ENCODE assay signal across 1 cellular context in the genomic region with DNA sequence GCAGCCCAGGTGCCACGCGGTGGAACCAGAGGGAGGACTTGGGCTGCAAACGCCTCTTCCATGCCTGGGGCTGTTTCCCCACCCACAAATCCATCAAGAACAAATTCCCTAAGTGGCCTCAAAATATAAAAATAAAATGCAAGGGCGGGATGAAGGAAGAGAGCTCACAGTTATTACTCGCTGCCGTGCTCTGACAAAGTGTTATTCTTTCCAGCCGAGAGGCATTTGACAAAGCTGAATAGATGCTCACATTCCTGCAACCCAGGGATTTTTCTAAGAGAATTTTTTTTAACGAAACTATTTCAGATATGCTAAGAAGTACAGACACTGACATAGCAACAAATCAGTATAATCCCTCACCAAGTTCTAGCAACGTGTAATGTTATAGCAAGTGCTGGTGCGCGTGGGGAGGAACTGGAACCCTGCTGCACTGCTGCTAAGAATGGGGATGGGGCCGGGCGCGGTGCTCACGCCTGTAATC.
TF ChIP-seq lines count a peak whose summit lies in the region.

No MANE protein-coding gene starts in this region.

TF ChIP-seq in WTC11, 78 proteins besides CTCF, POLR2A, EP300 and RAD21 (continued from another document):
- TF ChIP-seq, protein P1, sequence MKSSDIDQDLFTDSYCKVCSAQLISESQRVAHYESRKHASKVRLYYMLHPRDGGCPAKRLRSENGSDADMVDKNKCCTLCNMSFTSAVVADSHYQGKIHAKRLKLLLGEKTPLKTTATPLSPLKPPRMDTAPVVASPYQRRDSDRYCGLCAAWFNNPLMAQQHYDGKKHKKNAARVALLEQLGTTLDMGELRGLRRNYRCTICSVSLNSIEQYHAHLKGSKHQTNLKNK (CRISPR knock-in tag; IDR thresholded peaks at IDR 0.05) = no peak
- TF ChIP-seq, protein P2, sequence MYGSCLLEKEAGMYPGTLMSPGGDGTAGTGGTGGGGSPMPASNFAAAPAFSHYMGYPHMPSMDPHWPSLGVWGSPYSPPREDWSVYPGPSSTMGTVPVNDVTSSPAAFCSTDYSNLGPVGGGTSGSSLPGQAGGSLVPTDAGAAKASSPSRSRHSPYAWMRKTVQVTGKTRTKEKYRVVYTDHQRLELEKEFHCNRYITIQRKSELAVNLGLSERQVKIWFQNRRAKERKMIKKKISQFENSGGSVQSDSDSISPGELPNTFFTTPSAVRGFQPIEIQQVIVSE (CRISPR knock-in tag; IDR thresholded peaks at IDR 0.05; ENCODE audit: borderline replicate concordance) = no peak
- TF ChIP-seq KAT7 (CRISPR knock-in tag; IDR thresholded peaks at IDR 0.05; ENCODE audit: borderline replicate concordance) (no peak), RORB (CRISPR knock-in tag; IDR thresholded peaks at IDR 0.05) (no peak), ZNF121 (CRISPR knock-in tag; IDR thresholded peaks at IDR 0.05) (no peak)
